In the genomic region with DNA sequence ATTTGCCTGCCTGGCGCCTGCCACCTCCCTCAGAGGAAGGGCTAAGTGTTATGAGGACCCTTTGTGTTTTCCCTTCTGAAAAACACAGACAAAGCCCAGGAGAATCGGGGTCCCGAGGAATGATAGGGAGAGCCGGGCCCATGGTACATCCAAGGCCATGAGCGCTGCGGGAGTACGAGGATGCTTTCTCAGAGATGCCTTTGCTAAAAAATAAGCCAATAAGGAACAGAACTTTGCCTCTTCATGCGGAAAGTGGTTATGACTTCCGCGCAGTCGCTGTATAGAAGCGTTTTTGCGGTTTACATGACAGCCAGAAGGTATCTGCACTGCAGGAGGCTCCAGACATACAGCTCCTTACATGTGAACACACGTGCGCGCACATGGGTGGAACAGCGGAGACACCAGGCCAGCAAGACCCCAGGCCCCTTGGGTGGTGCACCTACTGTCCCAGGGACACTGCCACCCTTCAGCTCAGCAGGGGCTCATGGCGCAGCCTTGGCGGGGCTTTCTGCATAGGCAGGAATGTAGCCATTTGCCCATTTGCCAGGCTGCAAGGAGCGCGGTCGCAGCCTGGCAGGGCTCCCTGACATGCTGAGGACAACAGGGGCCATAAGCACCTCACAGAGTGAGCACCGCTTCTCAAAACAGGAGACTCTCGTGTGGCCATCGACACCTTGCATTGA, we compare ENCODE assay signal across 30 cellular contexts.
DNase-seq lines count a peak whose midpoint lies in the region; ATAC-seq and TF ChIP-seq lines count a peak whose summit lies in the region.
"Had no signal": no experiment of that assay in that cellular context is flagged by ENCODE, and none has a peak within 500 bp of the region (broad histone marks: within the 10 kb centered on the region; RNA-seq: fewer than 3 reads in every experiment).

No MANE protein-coding gene starts in this region.

- H3K27me3 Mint-ChIP-seq in endodermal cell (ENCODE audit: insufficient read depth) (peaks cover under 1% of the 10 kb centered on the region), endothelial cell (ENCODE audit: unreplicated experiment) (peaks cover 17% of the 10 kb centered on the region)

- no peak for ATAC-seq in upper lobe of right lung
- ATAC-seq: GM12878, HCT116, PC-3 had no signal

- H3K27ac Mint-ChIP-seq in endodermal cell = no peak overlapping the region
- H3K27ac Mint-ChIP-seq in endothelial cell (ENCODE audit: unreplicated experiment) = no peak overlapping the region
- H3K27ac Mint-ChIP-seq: CD14-positive monocyte had no signal

- H3K9me3 Mint-ChIP-seq in endodermal cell = no peaks in the 10 kb centered on the region
- H3K9me3 Mint-ChIP-seq in endothelial cell (ENCODE audit: unreplicated experiment) = peaks cover 45% of the 10 kb centered on the region
- H3K9me3 Mint-ChIP-seq: CD14-positive monocyte; CD8-positive, alpha-beta memory T cell had no signal

- no peak overlapping the region for H3K27ac ChIP-seq in endodermal cell (ENCODE audit: low read depth, low read length)
- H3K27ac ChIP-seq in upper lobe of right lung = no peak overlapping the region
- H3K27ac ChIP-seq: 22Rv1, SJCRH30 had no signal

- no peak overlapping the region for H3K9ac ChIP-seq in endodermal cell (ENCODE audit: extremely low read depth, low read length, poor library complexity, severe bottlenecking)

- H3K4me1 Mint-ChIP-seq in endodermal cell = peaks cover 4% of the 10 kb centered on the region
- no peaks in the 10 kb centered on the region for H3K4me1 Mint-ChIP-seq in endothelial cell (ENCODE audit: unreplicated experiment)
- H3K4me1 Mint-ChIP-seq: CD14-positive monocyte had no signal

- no peaks in the 10 kb centered on the region for H3K36me3 Mint-ChIP-seq in endodermal cell (ENCODE audit: low read depth)
- H3K36me3 Mint-ChIP-seq in endothelial cell (ENCODE audit: low read depth, unreplicated experiment) = peaks cover 16% of the 10 kb centered on the region
- H3K36me3 Mint-ChIP-seq: CD14-positive monocyte; CD8-positive, alpha-beta memory T cell had no signal

- DNase-seq in activated CD8-positive, alpha-beta memory T cell treated with anti-CD3 and anti-CD28 coated beads, Interleukin-2, amount 50 U/mL, for 48 hours = peak; percentile 30
- DNase-seq in activated CD8-positive, alpha-beta memory T cell treated with anti-CD3 and anti-CD28 coated beads for 24 hours = no peak
- DNase-seq in endodermal cell = peak; percentile 17
- DNase-seq in posterior vena cava (ENCODE audit: low spot score) = peak; percentile 54
- DNase-seq in upper lobe of right lung = peak; percentile 53
- DNase-seq in endothelial cell (ENCODE audit: low spot score) = no peak
- no peak for DNase-seq in NCI-H1417 treated with DMSO at 0.1 percent for 48 hours (lab: John Stamatoyannopoulos, UW)
- no peak for DNase-seq in dedifferentiated amniotic fluid mesenchymal stem cell (ENCODE audit: extremely low spot score)
- DNase-seq: BE2C; CD8-positive, alpha-beta memory T cell; DMS 273 treated with DMSO at 0.1 percent for 48 hours; DMS79; EL; GDM1; GOT3; Karpas-422; NCI-H1092 treated with DMSO at 0.1 percent for 48 hours; NCI-H1436 treated with DMSO at 0.1 percent for 48 hours; NCI-H187 treated with DMSO at 0.1 percent for 48 hours; NCI-H2107; NCI-H446; NCI-H526; NCI-H82; NK-92 treated with Interleukin-12 subunit alpha and Interleukin-12 subunit beta, amount 100 ng/mL, for 24 hours; PC-3; SJCRH30 had no signal

- 95 to 97% methylated on average over 24 to 25 of the region's 25 CpGs for WGBS in endodermal cell (ENCODE audit: insufficient coverage in 1 of 2, insufficient read length in 1 of 2), 2 experiments

- no peaks in the 10 kb centered on the region for H3K36me3 ChIP-seq in endodermal cell (ENCODE audit: control insufficient read depth, insufficient read depth, low read length)
- no peaks in the 10 kb centered on the region for H3K36me3 ChIP-seq in upper lobe of right lung
- H3K36me3 ChIP-seq: BE2C, SJCRH30 had no signal

- H3K4me3 Mint-ChIP-seq in endodermal cell = no peak overlapping the region
- no peak overlapping the region for H3K4me3 Mint-ChIP-seq in endothelial cell (ENCODE audit: unreplicated experiment)
- H3K4me3 Mint-ChIP-seq: CD14-positive monocyte; CD8-positive, alpha-beta memory T cell had no signal

- H3K27me3 ChIP-seq in endodermal cell (ENCODE audit: control insufficient read depth, insufficient read depth, low read length, poor library complexity, severe bottlenecking) (no peaks in the 10 kb centered on the region), upper lobe of right lung (no peaks in the 10 kb centered on the region)
- H3K27me3 ChIP-seq: SJCRH30 had no signal

- H3K9me3 ChIP-seq in endodermal cell (ENCODE audit: control insufficient read depth, low read length) (no peaks in the 10 kb centered on the region), upper lobe of right lung (no peaks in the 10 kb centered on the region)
- H3K9me3 ChIP-seq: BE2C, SJCRH30 had no signal

- H3K4me1 ChIP-seq in endodermal cell (ENCODE audit: control insufficient read depth, insufficient read depth, low read length) (no peaks in the 10 kb centered on the region), upper lobe of right lung (no peaks in the 10 kb centered on the region)
- H3K4me1 ChIP-seq: BE2C, SJCRH30 had no signal

- TF ChIP-seq CTCF in endodermal cell (conservative IDR thresholded peaks at IDR 0.05) (no peak), upper lobe of right lung (IDR thresholded peaks at IDR 0.05) (no peak), endothelial cell (IDR thresholded peaks at IDR 0.05; ENCODE audit: unreplicated experiment) (no peak)

- H3K4me3 ChIP-seq in endodermal cell (ENCODE audit: low read length) = no peak overlapping the region
- H3K4me3 ChIP-seq in upper lobe of right lung = no peak overlapping the region
- H3K4me3 ChIP-seq: GM12878, SJCRH30 had no signal

- intact Hi-C loops in posterior vena cava (cut with DNase I) = no loop called here
- intact Hi-C loops in upper lobe of right lung (cut with DNase I) = no loop called here

Comparison
In these comparisons a context has a peak if more than half of its experiments do, and no peak if none do; other contexts are left out.
1. DNase-seq: peak in activated CD8-positive, alpha-beta memory T cell treated with anti-CD3 and anti-CD28 coated beads, Interleukin-2, amount 50 U/mL, for 48 hours (single experiment), endodermal cell (single experiment), posterior vena cava (single experiment) and upper lobe of right lung (single experiment); none in activated CD8-positive, alpha-beta memory T cell treated with anti-CD3 and anti-CD28 coated beads for 24 hours (single experiment), endothelial cell (single experiment), NCI-H1417 treated with DMSO at 0.1 percent for 48 hours (single experiment) and dedifferentiated amniotic fluid mesenchymal stem cell (single experiment).